1 cellular context compared by ENCODE assay signal in genomic region chr22:24532075-24532474, GRCh38.
TF ChIP-seq lines count a peak whose summit lies in the region.

No MANE protein-coding gene starts in this region.

TF ChIP-seq in K562, 482 proteins besides CTCF, POLR2A, EP300 and RAD21:
- TF ChIP-seq, protein P1, sequence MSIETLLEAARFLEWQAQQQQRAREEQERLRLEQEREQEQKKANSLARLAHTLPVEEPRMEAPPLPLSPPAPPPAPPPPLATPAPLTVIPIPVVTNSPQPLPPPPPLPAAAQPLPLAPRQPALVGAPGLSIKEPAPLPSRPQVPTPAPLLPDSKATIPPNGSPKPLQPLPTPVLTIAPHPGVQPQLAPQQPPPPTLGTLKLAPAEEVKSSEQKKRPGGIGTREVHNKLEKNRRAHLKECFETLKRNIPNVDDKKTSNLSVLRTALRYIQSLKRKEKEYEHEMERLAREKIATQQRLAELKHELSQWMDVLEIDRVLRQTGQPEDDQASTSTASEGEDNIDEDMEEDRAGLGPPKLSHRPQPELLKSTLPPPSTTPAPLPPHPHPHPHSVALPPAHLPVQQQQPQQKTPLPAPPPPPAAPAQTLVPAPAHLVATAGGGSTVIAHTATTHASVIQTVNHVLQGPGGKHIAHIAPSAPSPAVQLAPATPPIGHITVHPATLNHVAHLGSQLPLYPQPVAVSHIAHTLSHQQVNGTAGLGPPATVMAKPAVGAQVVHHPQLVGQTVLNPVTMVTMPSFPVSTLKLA (conservative IDR thresholded peaks at IDR 0.05): no peak
- TF ChIP-seq MEIS2 (IDR thresholded peaks at IDR 0.05; ENCODE audit: partially characterized antibody) (no peak), FOXA3 (CRISPR knock-in tag; conservative IDR thresholded peaks at IDR 0.05 in 1 of 2, IDR thresholded peaks at IDR 0.05 in 1 of 2) (0 out of 4 replicates have a peak, but pooled peaks of 1 of the 2 experiments have one; percentile 34), CEBPB (tag; IDR thresholded peaks at IDR 0.05) (peak; percentile 56), ATF3 (IDR thresholded peaks at IDR 0.05) (peak; percentile 72), ATF3 (CRISPR knock-in tag; conservative IDR thresholded peaks at IDR 0.05) (no peak), NR2C2 (CRISPR knock-in tag; IDR thresholded peaks at IDR 0.05) (no peak), NR2C2 (tag; IDR thresholded peaks at IDR 0.05) (no peak), ZNF175 (CRISPR knock-in tag; IDR thresholded peaks at IDR 0.05; ENCODE audit: low read depth) (no peak), CEBPG (CRISPR knock-in tag; IDR thresholded peaks at IDR 0.05) (peak; percentile 59; the same call in 1 of the 2 replicates), CEBPG (tag; conservative IDR thresholded peaks at IDR 0.05 in 1 of 2, IDR thresholded peaks at IDR 0.05 in 1 of 2) (peak; percentile 73 to 81)
- TF ChIP-seq, protein P2, sequence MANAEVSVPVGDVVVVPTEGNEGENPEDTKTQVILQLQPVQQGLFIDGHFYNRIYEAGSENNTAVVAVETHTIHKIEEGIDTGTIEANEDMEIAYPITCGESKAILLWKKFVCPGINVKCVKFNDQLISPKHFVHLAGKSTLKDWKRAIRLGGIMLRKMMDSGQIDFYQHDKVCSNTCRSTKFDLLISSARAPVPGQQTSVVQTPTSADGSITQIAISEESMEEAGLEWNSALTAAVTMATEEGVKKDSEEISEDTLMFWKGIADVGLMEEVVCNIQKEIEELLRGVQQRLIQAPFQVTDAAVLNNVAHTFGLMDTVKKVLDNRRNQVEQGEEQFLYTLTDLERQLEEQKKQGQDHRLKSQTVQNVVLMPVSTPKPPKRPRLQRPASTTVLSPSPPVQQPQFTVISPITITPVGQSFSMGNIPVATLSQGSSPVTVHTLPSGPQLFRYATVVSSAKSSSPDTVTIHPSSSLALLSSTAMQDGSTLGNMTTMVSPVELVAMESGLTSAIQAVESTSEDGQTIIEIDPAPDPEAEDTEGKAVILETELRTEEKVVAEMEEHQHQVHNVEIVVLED (CRISPR knock-in tag; IDR thresholded peaks at IDR 0.05): no peak
TF ChIP-seq in K562: peak in this region for 4.
